ENCODE assay signal across 22 cellular contexts in genomic region chr1:193221641-193222040, GRCh38. TPM values are rescaled to one million over a fixed set of nuclear protein-coding genes. Genes with fewer than 3 reads are reported as not detected.
DNase-seq lines count a peak whose midpoint lies in the region; ATAC-seq, FAIRE-seq and TF ChIP-seq lines count a peak whose summit lies in the region.
"Had no signal": no experiment of that assay in that cellular context is flagged by ENCODE, and none has a peak within 500 bp of the region (broad histone marks: within the 10 kb centered on the region; RNA-seq: fewer than 3 reads in every experiment).

No MANE protein-coding gene starts in this region.

- H3K9me3 ChIP-seq in left ventricle myocardium inferior (replicated peaks) (no peaks in the 10 kb centered on the region), psoas muscle (no peaks in the 10 kb centered on the region)
- H3K9me3 ChIP-seq: HAP-1, neutrophil, sigmoid colon had no signal

- no peak overlapping the region for H3K4me3 Mint-ChIP-seq in glutamatergic neuron (ENCODE audit: unreplicated experiment)
- H3K4me3 Mint-ChIP-seq: activated CD4-positive, alpha-beta T cell treated with anti-CD3 and anti-CD28 coated beads, Interleukin-2, amount 10 ng/mL, durations not matched to agents 7 days and 5 days; CD4-positive, alpha-beta T cell; stimulated activated naive CD8-positive, alpha-beta T cell treated with anti-CD3 and anti-CD28 coated beads, Interleukin-15, Interleukin-2, amounts not matched to agents 100 ng/mL and 50 ng/mL, for 24 hours had no signal

- intact Hi-C loops in left ventricle myocardium inferior (cut with micrococcal nuclease) = no loop called here
- intact Hi-C loops in left cardiac atrium (cut with DNase I) = no loop called here
- intact Hi-C loops in Right ventricle myocardium inferior (cut with DNase I) = no loop called here
- intact Hi-C loops in psoas muscle (cut with DNase I) = no loop called here

- no peak overlapping the region for H3K27ac Mint-ChIP-seq in glutamatergic neuron (ENCODE audit: unreplicated experiment)
- H3K27ac Mint-ChIP-seq: activated CD4-positive, alpha-beta T cell treated with anti-CD3 and anti-CD28 coated beads, Interleukin-2, amount 10 ng/mL, durations not matched to agents 7 days and 5 days; CD4-positive, alpha-beta T cell; stimulated activated naive CD8-positive, alpha-beta T cell treated with anti-CD3 and anti-CD28 coated beads, Interleukin-15, Interleukin-2, amounts not matched to agents 100 ng/mL and 50 ng/mL, for 24 hours had no signal

- peak overlapping the region; percentile 44 for H3K27ac ChIP-seq in left ventricle myocardium inferior (replicated peaks)
- no peak overlapping the region for H3K27ac ChIP-seq in psoas muscle
- H3K27ac ChIP-seq: neutrophil, RWPE1, sigmoid colon had no signal

- ATAC-seq in left cardiac atrium (no peak), Right ventricle myocardium inferior (no peak), psoas muscle (no peak)

- peaks cover 7% of the 10 kb centered on the region for H3K9me3 Mint-ChIP-seq in glutamatergic neuron (ENCODE audit: unreplicated experiment)
- H3K9me3 Mint-ChIP-seq: stimulated activated naive CD8-positive, alpha-beta T cell treated with anti-CD3 and anti-CD28 coated beads, Interleukin-15, Interleukin-2, amounts not matched to agents 100 ng/mL and 50 ng/mL, for 24 hours had no signal

- no peak for FAIRE-seq in urothelium cell line (lab: Jason Lieb, UNC)

- peaks cover 6% of the 10 kb centered on the region for H3K36me3 Mint-ChIP-seq in glutamatergic neuron (ENCODE audit: unreplicated experiment)

- peaks cover 26% of the 10 kb centered on the region for H3K4me1 Mint-ChIP-seq in glutamatergic neuron (ENCODE audit: low read depth, unreplicated experiment)

- H3K36me3 ChIP-seq in left ventricle myocardium inferior = peaks cover 7% of the 10 kb centered on the region
- peaks cover 0 to 5% of the 10 kb centered on the region in 2 donors for H3K36me3 ChIP-seq in psoas muscle (ENCODE audit: insufficient read depth in 1 of 2, low read depth in 1 of 2)
- H3K36me3 ChIP-seq: HAP-1 had no signal

- TF ChIP-seq CTCF in left ventricle myocardium inferior (IDR thresholded peaks at IDR 0.05; ENCODE audit: borderline replicate concordance) = no peak
- TF ChIP-seq CTCF in glutamatergic neuron (IDR thresholded peaks at IDR 0.05; ENCODE audit: partially characterized antibody, unreplicated experiment) = no peak
- no peak for TF ChIP-seq CTCF in psoas muscle (IDR thresholded peaks at IDR 0.05)

- H3K27me3 ChIP-seq in left ventricle myocardium inferior (ENCODE audit: low read depth) (no peaks in the 10 kb centered on the region), psoas muscle (ENCODE audit: insufficient read depth in 3 of 3, low read length in 2 of 3) (no peaks in the 10 kb centered on the region)
- H3K27me3 ChIP-seq: neutrophil, sigmoid colon had no signal

- H3K4me3 ChIP-seq in left ventricle myocardium inferior (no peak overlapping the region), psoas muscle (no peak overlapping the region)
- H3K4me3 ChIP-seq: HAP-1, sigmoid colon had no signal

- H3K27me3 Mint-ChIP-seq in glutamatergic neuron (ENCODE audit: unreplicated experiment) = no peaks in the 10 kb centered on the region
- H3K27me3 Mint-ChIP-seq: activated CD4-positive, alpha-beta T cell treated with anti-CD3 and anti-CD28 coated beads, Interleukin-2, amount 10 ng/mL, durations not matched to agents 7 days and 5 days; CD4-positive, alpha-beta T cell; stimulated activated naive CD8-positive, alpha-beta T cell treated with anti-CD3 and anti-CD28 coated beads, Interleukin-15, Interleukin-2, amounts not matched to agents 100 ng/mL and 50 ng/mL, for 24 hours had no signal

- no peak for DNase-seq in left ventricle myocardium inferior
- no peak for DNase-seq in left cardiac atrium
- DNase-seq in SW480 (ENCODE audit: low spot score) = peak; percentile 1
- peak; percentile 15 for DNase-seq in inferior parietal cortex (ENCODE audit: extremely low spot score)
- no peak for DNase-seq in glutamatergic neuron
- no peak for DNase-seq in urothelium cell line (ENCODE audit: low spot score)
- DNase-seq in Right ventricle myocardium inferior (ENCODE audit: missing footprints) = no peak
- no peak for DNase-seq in psoas muscle
- DNase-seq: activated CD4-positive, alpha-beta T cell treated with anti-CD3 and anti-CD28 coated beads, Interleukin-2, amount 10 ng/mL, durations not matched to agents 7 days and 5 days; activated CD8-positive, alpha-beta memory T cell treated with anti-CD3 and anti-CD28 coated beads, Interleukin-2, amount 50 U/mL, for 48 hours; activated gamma-delta T cell treated with Interleukin-2 at 50 U/mL for 16 hours; amniotic stem cell; CD4-positive, alpha-beta T cell; central memory CD4-positive, alpha-beta T cell; KG1; kidney glomerular epithelial cell; sigmoid colon; trophoblast cell had no signal

- H3K4me1 ChIP-seq in left ventricle myocardium inferior = peaks cover 23% of the 10 kb centered on the region
- H3K4me1 ChIP-seq in psoas muscle = no peaks in the 10 kb centered on the region

RNA-seq across cellular contexts. Expression of gene B3GALT2, which starts 35.2 kb away (rescaled TPM):
- total RNA-seq in left ventricle myocardium inferior (77.2 TPM), left cardiac atrium (10 to 100 TPM; 26.4 to 48.6 TPM), glutamatergic neuron (ENCODE audit: unreplicated experiment) (64.6 TPM), Right ventricle myocardium inferior (93.9 TPM), psoas muscle (under 1 TPM in 2 of 4 donors, not detected in 2; 0.15 to 0.19 TPM)
- polyA plus RNA-seq in psoas muscle = under 1 TPM; 0.03 to 0.16 (median 0.15) TPM

Comparison
In these comparisons a context has a peak if more than half of its experiments do, and no peak if none do; other contexts are left out.
1. DNase-seq: peak in SW480 (single experiment) and inferior parietal cortex (single experiment); none in left ventricle myocardium inferior (single experiment), left cardiac atrium (single experiment), glutamatergic neuron (single experiment), urothelium cell line (single experiment), Right ventricle myocardium inferior (single experiment) and psoas muscle (0 of 2).
2. RNA of gene B3GALT2, which starts 35.2 kb away (total RNA-seq): 93.9 TPM in Right ventricle myocardium inferior (single experiment), 77.2 TPM in left ventricle myocardium inferior (single experiment), 64.6 TPM in glutamatergic neuron (single experiment) and 26.4 to 48.6 TPM in left cardiac atrium; 0.15 to 0.19 TPM in psoas muscle; every median in the first group is over 10 times any median in the second.